ENCODE assay signal across 22 cellular contexts in genomic region chr5:133232435-133232834, GRCh38.
"Had no signal": no experiment of that assay in that cellular context is flagged by ENCODE, and none has a peak within 500 bp of the region (broad histone marks: within the 10 kb centered on the region; RNA-seq: fewer than 3 reads in every experiment).

No MANE protein-coding gene starts in this region.

- ATAC-seq: activated CD8-positive, alpha-beta T cell treated with anti-CD3 and anti-CD28 coated beads, Interleukin-2, amount 10 ng/mL, durations not matched to agents 7 days and 5 days; WTC11 had no signal

- H3K4me1 ChIP-seq: adrenal gland had no signal

- H3K4me3 ChIP-seq: adrenal gland, breast epithelium, Peyer's patch had no signal

- H3K36me3 ChIP-seq: adrenal gland, breast epithelium, Peyer's patch had no signal

- H3K27me3 ChIP-seq: adrenal gland, breast epithelium, Peyer's patch had no signal

- H3K9me3 ChIP-seq: adrenal gland, breast epithelium, Peyer's patch had no signal

- H3K27ac ChIP-seq: adrenal gland, breast epithelium, Peyer's patch had no signal

- DNase-seq: activated CD4-positive, alpha-beta T cell treated with anti-CD3 and anti-CD28 coated beads for 48 hours; activated CD4-positive, alpha-beta T cell treated with anti-CD3 and anti-CD28 coated beads, Interleukin-2, amount 50 U/mL, for 4 hours; activated CD4-positive, CD25-positive, alpha-beta regulatory T cell treated with anti-CD3 and anti-CD28 coated beads, Interleukin-2, amount 50 U/mL, for 72 hours; activated CD8-positive, alpha-beta memory T cell treated with anti-CD3 and anti-CD28 coated beads, Interleukin-2, amount 50 U/mL, for 48 hours; activated CD8-positive, alpha-beta T cell treated with anti-CD3 and anti-CD28 coated beads, Interleukin-2, amount 10 ng/mL, durations not matched to agents 7 days and 5 days; activated naive CD4-positive, alpha-beta T cell treated with anti-CD3 and anti-CD28 coated beads, Interleukin-2, amount 50 U/mL, for 16 hours; activated naive CD8-positive, alpha-beta T cell treated with anti-CD3 and anti-CD28 coated beads, Interleukin-2, amount 10 ng/mL, durations not matched to agents 7 days and 5 days; activated T-cell treated with anti-CD3 and anti-CD28 coated beads, Interleukin-2, amount 50 U/mL, for 1 hour; adrenal gland; anterior cingulate cortex; central memory CD4-positive, alpha-beta T cell; Kasumi-1; NCI-H1105 treated with DMSO at 0.1 percent for 48 hours; NCI-H1436 treated with DMSO at 0.1 percent for 48 hours; NCI-H187; NCI-H2081; NCI-H446; NCI-H524; SHP77 had no signal
